ENCODE assay signal across 8 cellular contexts in genomic region chr9:126516936-126517750, GRCh38.
A peak's percentile ranks its signal among the peaks of the same experiment; 100 is the strongest.
DNase-seq lines count a peak whose midpoint lies in the region; ATAC-seq and TF ChIP-seq lines count a peak whose summit lies in the region.

No MANE protein-coding gene starts in this region.

- H3K9me3 ChIP-seq in left ventricle myocardium inferior (replicated peaks): no peaks in the 10 kb centered on the region

- H3K36me3 Mint-ChIP-seq in activated naive CD4-positive, alpha-beta T cell treated with anti-CD3 and anti-CD28 coated beads, Interleukin-2, amount 10 ng/mL, durations not matched to agents 7 days and 5 days: no peaks in the 10 kb centered on the region

- CTCF ChIA-PET in activated naive CD4-positive, alpha-beta T cell treated with anti-CD3 and anti-CD28 coated beads, Interleukin-2, amount 10 ng/mL, durations not matched to agents 7 days and 5 days (lab: Charles Lee): interaction anchor here (0.7 to 1.5 kb wide), 7 partner anchors 8 to 215 kb away, joined by 3 to 5 read pairs (median 3); no protein-coding TSS in a partner anchor

- peaks cover 19% of the 10 kb centered on the region for H3K4me1 Mint-ChIP-seq in activated naive CD4-positive, alpha-beta T cell treated with anti-CD3 and anti-CD28 coated beads, Interleukin-2, amount 10 ng/mL, durations not matched to agents 7 days and 5 days

- ATAC-seq in GM18868 (IDR thresholded peaks at IDR 0.05; ENCODE audit: unreplicated experiment) (peak; percentile 62), sciatic nerve (peak; percentile 68), HG03432 (IDR thresholded peaks at IDR 0.05; ENCODE audit: unreplicated experiment) (no peak), HG03039 (IDR thresholded peaks at IDR 0.05; ENCODE audit: unreplicated experiment) (no peak)

- H3K27ac Mint-ChIP-seq in activated naive CD4-positive, alpha-beta T cell treated with anti-CD3 and anti-CD28 coated beads, Interleukin-2, amount 10 ng/mL, durations not matched to agents 7 days and 5 days: peak overlapping the region; percentile 38

- H3K4me3 ChIP-seq in ACC112 (ENCODE audit: low read depth, low read length) (peak overlapping the region; percentile 81), left ventricle myocardium inferior (peak overlapping the region; percentile 57)

- H3K27ac ChIP-seq in ACC112 (ENCODE audit: low read depth, low read length) (peak overlapping the region; percentile 31; the same call in 1 of the 2 replicates), left ventricle myocardium inferior (replicated peaks) (peak overlapping the region; percentile 80)

- H3K9me3 Mint-ChIP-seq in activated naive CD4-positive, alpha-beta T cell treated with anti-CD3 and anti-CD28 coated beads, Interleukin-2, amount 10 ng/mL, durations not matched to agents 7 days and 5 days: no peaks in the 10 kb centered on the region

- H3K4me3 Mint-ChIP-seq in activated naive CD4-positive, alpha-beta T cell treated with anti-CD3 and anti-CD28 coated beads, Interleukin-2, amount 10 ng/mL, durations not matched to agents 7 days and 5 days: peak overlapping the region; percentile 67

- DNase-seq in NCI-H774 (lab: John Stamatoyannopoulos, UW): peak; percentile 48
- DNase-seq in activated naive CD4-positive, alpha-beta T cell treated with anti-CD3 and anti-CD28 coated beads, Interleukin-2, amount 10 ng/mL, durations not matched to agents 7 days and 5 days: peak; percentile 62
- DNase-seq in left ventricle myocardium inferior: peak; percentile 73
- peak; percentile 77 for DNase-seq in sciatic nerve (ENCODE audit: low spot score)

- intact Hi-C loops in left ventricle myocardium inferior (cut with micrococcal nuclease): no loop called here
- intact Hi-C loops in sciatic nerve (cut with DNase I): no loop called here

- H3K27me3 Mint-ChIP-seq in activated naive CD4-positive, alpha-beta T cell treated with anti-CD3 and anti-CD28 coated beads, Interleukin-2, amount 10 ng/mL, durations not matched to agents 7 days and 5 days: peaks cover 93% of the 10 kb centered on the region

- no peaks in the 10 kb centered on the region for H3K36me3 ChIP-seq in ACC112 (ENCODE audit: insufficient read depth, low read length)
- no peaks in the 10 kb centered on the region for H3K36me3 ChIP-seq in left ventricle myocardium inferior

- H3K4me1 ChIP-seq in ACC112 (ENCODE audit: control insufficient read depth, insufficient read depth, low read length, unreplicated experiment) (peaks cover 7% of the 10 kb centered on the region), left ventricle myocardium inferior (peaks cover 48% of the 10 kb centered on the region)

- H2AFZ ChIP-seq in ACC112 (ENCODE audit: low read length, unreplicated experiment): peak overlapping the region; percentile 98

- H3K79me2 ChIP-seq in ACC112 (ENCODE audit: control insufficient read depth, insufficient read depth, low read length, unreplicated experiment): no peaks in the 10 kb centered on the region

- H3K27me3 ChIP-seq in ACC112 (ENCODE audit: insufficient read depth, low read length) (peaks cover 56% of the 10 kb centered on the region), left ventricle myocardium inferior (ENCODE audit: low read depth) (peaks cover 100% of the 10 kb centered on the region)

- TF ChIP-seq CTCF in left ventricle myocardium inferior (IDR thresholded peaks at IDR 0.05; ENCODE audit: borderline replicate concordance): no peak

Comparison
In these comparisons a context has a peak if more than half of its experiments do, and no peak if none do; other contexts are left out.
1. ATAC-seq: peak in GM18868 (single experiment) and sciatic nerve (single experiment); none in HG03432 (single experiment) and HG03039 (single experiment).
2. Peak in every context shown above with its lines, with median percentiles within 50 percentile points of each other: DNase-seq.